ENCODE assay signal across 8 cellular contexts in the genomic region with DNA sequence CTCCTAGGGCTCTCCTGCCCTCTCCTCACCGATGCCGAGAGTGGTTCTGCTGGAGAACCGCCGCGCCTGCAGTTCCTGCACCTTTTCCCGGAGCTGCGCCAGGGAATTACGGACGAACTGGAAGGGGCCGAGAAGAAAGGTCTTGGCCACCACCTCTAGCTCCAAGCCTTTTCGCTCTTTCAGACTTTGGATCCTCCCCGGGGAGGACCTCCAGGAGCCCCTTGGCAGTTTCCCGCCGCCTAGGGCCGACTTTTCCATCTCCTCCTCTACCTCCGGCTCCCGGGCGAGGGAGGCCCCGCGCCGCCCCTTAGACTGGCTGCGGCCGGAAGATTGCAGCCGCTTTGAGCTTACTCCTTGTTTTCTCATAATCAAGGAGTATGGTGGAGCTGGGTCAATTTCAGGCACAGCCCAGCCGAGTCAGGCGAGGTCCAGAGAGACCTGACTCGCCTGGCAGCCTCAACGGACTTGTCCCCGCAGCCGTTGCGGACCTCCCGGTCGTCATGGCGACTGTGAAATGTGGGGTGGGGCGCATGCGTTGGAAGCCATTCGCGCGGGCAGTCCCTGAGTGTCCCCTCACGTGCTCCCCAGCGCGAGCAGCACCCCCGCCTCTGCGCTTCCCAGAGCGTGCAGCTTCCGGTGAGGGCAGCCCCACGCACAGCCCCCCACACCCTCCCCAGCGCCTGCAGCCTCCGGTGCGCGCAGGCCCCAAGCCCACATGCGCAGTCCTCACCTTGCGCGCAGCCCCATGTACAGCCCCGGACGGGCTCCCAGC. TPM values are rescaled to one million over a fixed set of nuclear protein-coding genes. Genes with fewer than 3 reads are reported as not detected.
DNase-seq lines count a peak whose midpoint lies in the region; ATAC-seq and TF ChIP-seq lines count a peak whose summit lies in the region.

Gene DPY19L2 (minus strand): TSS at position 466 of the 772 bp plus-strand sequence. CDS start 100 bp downstream, at position 366.

- DNase-seq in DMS53 (lab: John Stamatoyannopoulos, UW) (peak; percentile 93), HEK293T (ENCODE audit: extremely low spot score) (peak; percentile 26), NCI-H2029 treated with DMSO at 0.1 percent for 48 hours (lab: John Stamatoyannopoulos, UW) (peak; percentile 61), lower lobe of right lung (peak; percentile 57), KG1 (lab: John Stamatoyannopoulos, UW) (no peak)
- peak; percentile 5 to 11 for DNase-seq in activated CD4-positive, alpha-beta T cell treated with anti-CD3 and anti-CD28 coated beads, Interleukin-2, amount 50 U/mL, for 4 hours
- peak; percentile 31 for DNase-seq in effector CD8-positive, alpha-beta T cell (lab: John Stamatoyannopoulos, UW)
- DNase-seq in stimulated activated CD4-positive, alpha-beta T cell treated with anti-CD3 and anti-CD28 coated beads, TNF-alpha, amount 100 ng/mL, for 24 hours (ENCODE audit: low read depth in 3 of 3): peak; percentile 14 to 63 (median 34)

- H3K9me3 ChIP-seq in lower lobe of right lung: no peaks in the 10 kb centered on the region

- POLR2A ChIA-PET in HEK293T (lab: Yijun Ruan, JAX): interaction anchor here (1.0 kb wide), 1 partner anchor 118 kb away, joined by 3 read pairs; no protein-coding TSS in a partner anchor

- H3K27me3 ChIP-seq in lower lobe of right lung (ENCODE audit: low read depth): no peaks in the 10 kb centered on the region

- H3K36me3 ChIP-seq in lower lobe of right lung: no peaks in the 10 kb centered on the region

- peak within 1 kb of the TSS; percentile 63 for H3K4me3 ChIP-seq in lower lobe of right lung

- peak within 1 kb of the TSS; percentile 41 for H3K27ac ChIP-seq in lower lobe of right lung

- CTCF ChIA-PET in HEK293T (lab: Yijun Ruan, JAX): interaction anchor here (0.7 kb wide), 1 partner anchor 517 kb away, joined by 3 read pairs; no protein-coding TSS in a partner anchor

- H3K4me1 ChIP-seq in lower lobe of right lung: no peaks in the 10 kb centered on the region

- no peak for TF ChIP-seq CTCF in lower lobe of right lung (IDR thresholded peaks at IDR 0.05)

- intact Hi-C loops in lower lobe of right lung (cut with DNase I): no loop called here

- ATAC-seq in lower lobe of right lung: peak; percentile 85 to 88

TF ChIP-seq in HEK293T, 16 proteins besides CTCF, POLR2A, EP300 and RAD21:
- TF ChIP-seq HDGF (IDR thresholded peaks at IDR 0.05; ENCODE audit: borderline replicate concordance) (no peak), L3MBTL2 (conservative IDR thresholded peaks at IDR 0.05) (peak; percentile 79)

RNA-seq across cellular contexts. Expression of gene DPY19L2, which starts in this region (rescaled TPM):
- 3.2 TPM for total RNA-seq in lower lobe of right lung
